1 cellular context compared by ENCODE assay signal in the genomic region with DNA sequence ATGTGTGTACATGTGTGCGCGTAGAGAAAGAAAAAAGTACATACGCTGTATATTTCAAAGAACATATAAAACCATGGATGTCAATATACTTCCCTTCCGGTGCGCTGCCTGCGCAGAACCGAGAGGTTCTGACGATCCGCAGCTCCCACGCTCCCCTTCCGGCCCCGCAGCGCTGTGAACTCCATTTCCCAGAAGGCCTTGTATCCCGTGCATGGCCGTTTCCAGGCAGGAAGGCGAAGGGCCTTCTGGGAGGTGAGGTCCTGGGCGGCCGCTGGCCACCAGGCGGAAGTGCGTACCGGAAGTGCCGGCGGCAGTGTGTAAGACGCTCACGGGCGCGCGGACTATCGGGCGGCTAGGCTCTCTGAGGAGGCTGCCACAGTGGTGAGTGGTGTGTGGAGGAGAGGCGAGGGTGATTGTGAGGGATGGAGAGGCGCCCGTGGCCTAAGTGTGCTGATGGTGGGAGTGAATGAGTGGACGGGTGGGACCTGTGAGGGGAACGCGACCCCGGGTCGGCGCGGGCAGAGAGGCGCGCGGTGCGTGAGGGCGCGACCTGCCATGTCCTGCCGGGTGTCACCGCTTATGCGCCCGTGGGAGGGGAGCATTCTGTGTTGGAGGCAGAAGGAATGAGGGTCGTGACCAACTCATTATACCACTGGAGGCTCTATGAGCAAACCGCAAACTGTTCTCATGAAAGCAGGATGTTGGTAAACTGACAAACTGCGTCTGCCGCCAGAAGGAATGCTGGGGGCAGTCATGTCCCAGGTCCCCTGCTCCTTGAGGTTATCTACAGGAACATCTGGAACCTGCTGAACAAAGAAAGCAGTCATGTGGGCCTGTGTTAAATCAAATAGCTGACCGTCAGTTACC.
TF ChIP-seq lines count a peak whose summit lies in the region.

A gene with protein sequence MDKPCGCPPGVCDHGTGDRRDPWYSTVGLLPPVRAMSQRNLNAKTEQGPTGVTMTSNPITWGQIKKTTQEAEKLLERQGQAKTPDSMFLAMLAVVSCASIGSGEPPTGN (plus strand): TSS at position 313 of the 867 bp plus-strand sequence. CDS start 6,792 bp downstream, outside the sequence.

TF ChIP-seq in K562, 482 proteins besides CTCF, POLR2A, EP300 and RAD21 (continued from another document and continues in another):
- TF ChIP-seq, protein P1, sequence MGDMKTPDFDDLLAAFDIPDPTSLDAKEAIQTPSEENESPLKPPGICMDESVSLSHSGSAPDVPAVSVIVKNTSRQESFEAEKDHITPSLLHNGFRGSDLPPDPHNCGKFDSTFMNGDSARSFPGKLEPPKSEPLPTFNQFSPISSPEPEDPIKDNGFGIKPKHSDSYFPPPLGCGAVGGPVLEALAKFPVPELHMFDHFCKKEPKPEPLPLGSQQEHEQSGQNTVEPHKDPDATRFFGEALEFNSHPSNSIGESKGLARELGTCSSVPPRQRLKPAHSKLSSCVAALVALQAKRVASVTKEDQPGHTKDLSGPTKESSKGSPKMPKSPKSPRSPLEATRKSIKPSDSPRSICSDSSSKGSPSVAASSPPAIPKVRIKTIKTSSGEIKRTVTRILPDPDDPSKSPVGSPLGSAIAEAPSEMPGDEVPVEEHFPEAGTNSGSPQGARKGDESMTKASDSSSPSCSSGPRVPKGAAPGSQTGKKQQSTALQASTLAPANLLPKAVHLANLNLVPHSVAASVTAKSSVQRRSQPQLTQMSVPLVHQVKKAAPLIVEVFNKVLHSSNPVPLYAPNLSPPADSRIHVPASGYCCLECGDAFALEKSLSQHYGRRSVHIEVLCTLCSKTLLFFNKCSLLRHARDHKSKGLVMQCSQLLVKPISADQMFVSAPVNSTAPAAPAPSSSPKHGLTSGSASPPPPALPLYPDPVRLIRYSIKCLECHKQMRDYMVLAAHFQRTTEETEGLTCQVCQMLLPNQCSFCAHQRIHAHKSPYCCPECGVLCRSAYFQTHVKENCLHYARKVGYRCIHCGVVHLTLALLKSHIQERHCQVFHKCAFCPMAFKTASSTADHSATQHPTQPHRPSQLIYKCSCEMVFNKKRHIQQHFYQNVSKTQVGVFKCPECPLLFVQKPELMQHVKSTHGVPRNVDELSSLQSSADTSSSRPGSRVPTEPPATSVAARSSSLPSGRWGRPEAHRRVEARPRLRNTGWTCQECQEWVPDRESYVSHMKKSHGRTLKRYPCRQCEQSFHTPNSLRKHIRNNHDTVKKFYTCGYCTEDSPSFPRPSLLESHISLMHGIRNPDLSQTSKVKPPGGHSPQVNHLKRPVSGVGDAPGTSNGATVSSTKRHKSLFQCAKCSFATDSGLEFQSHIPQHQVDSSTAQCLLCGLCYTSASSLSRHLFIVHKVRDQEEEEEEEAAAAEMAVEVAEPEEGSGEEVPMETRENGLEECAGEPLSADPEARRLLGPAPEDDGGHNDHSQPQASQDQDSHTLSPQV (IDR thresholded peaks at IDR 0.05), result peak; percentile 86
- no peak for TF ChIP-seq NCOR1 (IDR thresholded peaks at IDR 0.05)
- TF ChIP-seq ELF4 (CRISPR knock-in tag; IDR thresholded peaks at IDR 0.05), result peak; percentile 95
- TF ChIP-seq JUNB (CRISPR knock-in tag; conservative IDR thresholded peaks at IDR 0.05), result no peak
- TF ChIP-seq MTA1 (IDR thresholded peaks at IDR 0.05; ENCODE audit: borderline replicate concordance), result peak; percentile 59; the same call in 1 of the 2 replicates
- no peak for TF ChIP-seq HDAC8 (tag; IDR thresholded peaks at IDR 0.05)
- no peak for TF ChIP-seq ESRRB (CRISPR knock-in tag; IDR thresholded peaks at IDR 0.05; ENCODE audit: borderline replicate concordance)
- 0 out of 4 replicates have a peak, but pooled peaks of 1 of the 2 experiments have one; percentile 8 for TF ChIP-seq ARNT (IDR thresholded peaks at IDR 0.05)
- TF ChIP-seq MED1 (CRISPR knock-in tag; IDR thresholded peaks at IDR 0.05; ENCODE audit: borderline replicate concordance), result 0 out of 2 replicates have a peak, but pooled peaks have one; percentile 34
- no peak for TF ChIP-seq TGIF2 (CRISPR knock-in tag; IDR thresholded peaks at IDR 0.05)
- peak; percentile 74; the same call in 1 of the 2 replicates for TF ChIP-seq OTX1 (CRISPR knock-in tag; IDR thresholded peaks at IDR 0.05)
- no peak for TF ChIP-seq ZNF561 (CRISPR knock-in tag; conservative IDR thresholded peaks at IDR 0.05)
- TF ChIP-seq, protein P2, sequence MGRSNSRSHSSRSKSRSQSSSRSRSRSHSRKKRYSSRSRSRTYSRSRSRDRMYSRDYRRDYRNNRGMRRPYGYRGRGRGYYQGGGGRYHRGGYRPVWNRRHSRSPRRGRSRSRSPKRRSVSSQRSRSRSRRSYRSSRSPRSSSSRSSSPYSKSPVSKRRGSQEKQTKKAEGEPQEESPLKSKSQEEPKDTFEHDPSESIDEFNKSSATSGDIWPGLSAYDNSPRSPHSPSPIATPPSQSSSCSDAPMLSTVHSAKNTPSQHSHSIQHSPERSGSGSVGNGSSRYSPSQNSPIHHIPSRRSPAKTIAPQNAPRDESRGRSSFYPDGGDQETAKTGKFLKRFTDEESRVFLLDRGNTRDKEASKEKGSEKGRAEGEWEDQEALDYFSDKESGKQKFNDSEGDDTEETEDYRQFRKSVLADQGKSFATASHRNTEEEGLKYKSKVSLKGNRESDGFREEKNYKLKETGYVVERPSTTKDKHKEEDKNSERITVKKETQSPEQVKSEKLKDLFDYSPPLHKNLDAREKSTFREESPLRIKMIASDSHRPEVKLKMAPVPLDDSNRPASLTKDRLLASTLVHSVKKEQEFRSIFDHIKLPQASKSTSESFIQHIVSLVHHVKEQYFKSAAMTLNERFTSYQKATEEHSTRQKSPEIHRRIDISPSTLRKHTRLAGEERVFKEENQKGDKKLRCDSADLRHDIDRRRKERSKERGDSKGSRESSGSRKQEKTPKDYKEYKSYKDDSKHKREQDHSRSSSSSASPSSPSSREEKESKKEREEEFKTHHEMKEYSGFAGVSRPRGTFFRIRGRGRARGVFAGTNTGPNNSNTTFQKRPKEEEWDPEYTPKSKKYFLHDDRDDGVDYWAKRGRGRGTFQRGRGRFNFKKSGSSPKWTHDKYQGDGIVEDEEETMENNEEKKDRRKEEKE (IDR thresholded peaks at IDR 0.05; ENCODE audit: borderline replicate concordance in 1 of 2, control insufficient read depth in 1 of 2, low read depth in 2 of 2, low read length in 1 of 2), result peak in 1 of 2 experiments; percentile 62; a peak in 1 of 4 replicates
- peak; percentile 99 for TF ChIP-seq SUPT5H (IDR thresholded peaks at IDR 0.05)
- TF ChIP-seq CREM (IDR thresholded peaks at IDR 0.05; ENCODE audit: low read depth), result peak; percentile 94
- TF ChIP-seq EP400 (IDR thresholded peaks at IDR 0.05), result peak; percentile 96
- TF ChIP-seq COPS2 (conservative IDR thresholded peaks at IDR 0.05), result no peak
- no peak for TF ChIP-seq ZNF75A (CRISPR knock-in tag; IDR thresholded peaks at IDR 0.05)
- TF ChIP-seq, protein P3, sequence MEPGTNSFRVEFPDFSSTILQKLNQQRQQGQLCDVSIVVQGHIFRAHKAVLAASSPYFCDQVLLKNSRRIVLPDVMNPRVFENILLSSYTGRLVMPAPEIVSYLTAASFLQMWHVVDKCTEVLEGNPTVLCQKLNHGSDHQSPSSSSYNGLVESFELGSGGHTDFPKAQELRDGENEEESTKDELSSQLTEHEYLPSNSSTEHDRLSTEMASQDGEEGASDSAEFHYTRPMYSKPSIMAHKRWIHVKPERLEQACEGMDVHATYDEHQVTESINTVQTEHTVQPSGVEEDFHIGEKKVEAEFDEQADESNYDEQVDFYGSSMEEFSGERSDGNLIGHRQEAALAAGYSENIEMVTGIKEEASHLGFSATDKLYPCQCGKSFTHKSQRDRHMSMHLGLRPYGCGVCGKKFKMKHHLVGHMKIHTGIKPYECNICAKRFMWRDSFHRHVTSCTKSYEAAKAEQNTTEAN (CRISPR knock-in tag; IDR thresholded peaks at IDR 0.05), result no peak
- TF ChIP-seq, protein P4, sequence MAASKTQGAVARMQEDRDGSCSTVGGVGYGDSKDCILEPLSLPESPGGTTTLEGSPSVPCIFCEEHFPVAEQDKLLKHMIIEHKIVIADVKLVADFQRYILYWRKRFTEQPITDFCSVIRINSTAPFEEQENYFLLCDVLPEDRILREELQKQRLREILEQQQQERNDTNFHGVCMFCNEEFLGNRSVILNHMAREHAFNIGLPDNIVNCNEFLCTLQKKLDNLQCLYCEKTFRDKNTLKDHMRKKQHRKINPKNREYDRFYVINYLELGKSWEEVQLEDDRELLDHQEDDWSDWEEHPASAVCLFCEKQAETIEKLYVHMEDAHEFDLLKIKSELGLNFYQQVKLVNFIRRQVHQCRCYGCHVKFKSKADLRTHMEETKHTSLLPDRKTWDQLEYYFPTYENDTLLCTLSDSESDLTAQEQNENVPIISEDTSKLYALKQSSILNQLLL (CRISPR knock-in tag; IDR thresholded peaks at IDR 0.05; ENCODE audit: borderline replicate concordance), result no peak
- TF ChIP-seq, protein P5, sequence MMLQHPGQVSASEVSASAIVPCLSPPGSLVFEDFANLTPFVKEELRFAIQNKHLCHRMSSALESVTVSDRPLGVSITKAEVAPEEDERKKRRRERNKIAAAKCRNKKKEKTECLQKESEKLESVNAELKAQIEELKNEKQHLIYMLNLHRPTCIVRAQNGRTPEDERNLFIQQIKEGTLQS (IDR thresholded peaks at IDR 0.05), result no peak
- TF ChIP-seq, protein P5 (CRISPR knock-in tag; conservative IDR thresholded peaks at IDR 0.05), result no peak
- TF ChIP-seq, protein P6, sequence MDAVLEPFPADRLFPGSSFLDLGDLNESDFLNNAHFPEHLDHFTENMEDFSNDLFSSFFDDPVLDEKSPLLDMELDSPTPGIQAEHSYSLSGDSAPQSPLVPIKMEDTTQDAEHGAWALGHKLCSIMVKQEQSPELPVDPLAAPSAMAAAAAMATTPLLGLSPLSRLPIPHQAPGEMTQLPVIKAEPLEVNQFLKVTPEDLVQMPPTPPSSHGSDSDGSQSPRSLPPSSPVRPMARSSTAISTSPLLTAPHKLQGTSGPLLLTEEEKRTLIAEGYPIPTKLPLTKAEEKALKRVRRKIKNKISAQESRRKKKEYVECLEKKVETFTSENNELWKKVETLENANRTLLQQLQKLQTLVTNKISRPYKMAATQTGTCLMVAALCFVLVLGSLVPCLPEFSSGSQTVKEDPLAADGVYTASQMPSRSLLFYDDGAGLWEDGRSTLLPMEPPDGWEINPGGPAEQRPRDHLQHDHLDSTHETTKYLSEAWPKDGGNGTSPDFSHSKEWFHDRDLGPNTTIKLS (IDR thresholded peaks at IDR 0.05; ENCODE audit: borderline replicate concordance, low read depth), result peak; percentile 93
- TF ChIP-seq, protein P7, sequence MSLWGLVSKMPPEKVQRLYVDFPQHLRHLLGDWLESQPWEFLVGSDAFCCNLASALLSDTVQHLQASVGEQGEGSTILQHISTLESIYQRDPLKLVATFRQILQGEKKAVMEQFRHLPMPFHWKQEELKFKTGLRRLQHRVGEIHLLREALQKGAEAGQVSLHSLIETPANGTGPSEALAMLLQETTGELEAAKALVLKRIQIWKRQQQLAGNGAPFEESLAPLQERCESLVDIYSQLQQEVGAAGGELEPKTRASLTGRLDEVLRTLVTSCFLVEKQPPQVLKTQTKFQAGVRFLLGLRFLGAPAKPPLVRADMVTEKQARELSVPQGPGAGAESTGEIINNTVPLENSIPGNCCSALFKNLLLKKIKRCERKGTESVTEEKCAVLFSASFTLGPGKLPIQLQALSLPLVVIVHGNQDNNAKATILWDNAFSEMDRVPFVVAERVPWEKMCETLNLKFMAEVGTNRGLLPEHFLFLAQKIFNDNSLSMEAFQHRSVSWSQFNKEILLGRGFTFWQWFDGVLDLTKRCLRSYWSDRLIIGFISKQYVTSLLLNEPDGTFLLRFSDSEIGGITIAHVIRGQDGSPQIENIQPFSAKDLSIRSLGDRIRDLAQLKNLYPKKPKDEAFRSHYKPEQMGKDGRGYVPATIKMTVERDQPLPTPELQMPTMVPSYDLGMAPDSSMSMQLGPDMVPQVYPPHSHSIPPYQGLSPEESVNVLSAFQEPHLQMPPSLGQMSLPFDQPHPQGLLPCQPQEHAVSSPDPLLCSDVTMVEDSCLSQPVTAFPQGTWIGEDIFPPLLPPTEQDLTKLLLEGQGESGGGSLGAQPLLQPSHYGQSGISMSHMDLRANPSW (CRISPR knock-in tag; IDR thresholded peaks at IDR 0.05), result no peak
- TF ChIP-seq ELF2 (CRISPR knock-in tag; IDR thresholded peaks at IDR 0.05), result peak; percentile 91
- no peak for TF ChIP-seq MYNN (IDR thresholded peaks at IDR 0.05)
- TF ChIP-seq MYNN (CRISPR knock-in tag; IDR thresholded peaks at IDR 0.05), result no peak
- peak; percentile 77 for TF ChIP-seq RBBP5 (IDR thresholded peaks at IDR 0.05; ENCODE audit: borderline replicate concordance, insufficient read depth, low read length, poor library complexity, severe bottlenecking)
- TF ChIP-seq, protein P8, sequence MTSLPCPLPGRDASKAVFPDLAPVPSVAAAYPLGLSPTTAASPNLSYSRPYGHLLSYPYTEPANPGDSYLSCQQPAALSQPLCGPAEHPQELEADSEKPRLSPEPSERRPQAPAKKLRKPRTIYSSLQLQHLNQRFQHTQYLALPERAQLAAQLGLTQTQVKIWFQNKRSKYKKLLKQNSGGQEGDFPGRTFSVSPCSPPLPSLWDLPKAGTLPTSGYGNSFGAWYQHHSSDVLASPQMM (CRISPR knock-in tag; IDR thresholded peaks at IDR 0.05), result no peak
- TF ChIP-seq, protein P9, sequence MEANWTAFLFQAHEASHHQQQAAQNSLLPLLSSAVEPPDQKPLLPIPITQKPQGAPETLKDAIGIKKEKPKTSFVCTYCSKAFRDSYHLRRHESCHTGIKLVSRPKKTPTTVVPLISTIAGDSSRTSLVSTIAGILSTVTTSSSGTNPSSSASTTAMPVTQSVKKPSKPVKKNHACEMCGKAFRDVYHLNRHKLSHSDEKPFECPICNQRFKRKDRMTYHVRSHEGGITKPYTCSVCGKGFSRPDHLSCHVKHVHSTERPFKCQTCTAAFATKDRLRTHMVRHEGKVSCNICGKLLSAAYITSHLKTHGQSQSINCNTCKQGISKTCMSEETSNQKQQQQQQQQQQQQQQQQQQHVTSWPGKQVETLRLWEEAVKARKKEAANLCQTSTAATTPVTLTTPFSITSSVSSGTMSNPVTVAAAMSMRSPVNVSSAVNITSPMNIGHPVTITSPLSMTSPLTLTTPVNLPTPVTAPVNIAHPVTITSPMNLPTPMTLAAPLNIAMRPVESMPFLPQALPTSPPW (CRISPR knock-in tag; IDR thresholded peaks at IDR 0.05), result peak; percentile 34; the same call in 1 of the 2 replicates
- no peak for TF ChIP-seq CHD2 (IDR thresholded peaks at IDR 0.05; ENCODE audit: low read depth, low read length)
- TF ChIP-seq, protein P10, sequence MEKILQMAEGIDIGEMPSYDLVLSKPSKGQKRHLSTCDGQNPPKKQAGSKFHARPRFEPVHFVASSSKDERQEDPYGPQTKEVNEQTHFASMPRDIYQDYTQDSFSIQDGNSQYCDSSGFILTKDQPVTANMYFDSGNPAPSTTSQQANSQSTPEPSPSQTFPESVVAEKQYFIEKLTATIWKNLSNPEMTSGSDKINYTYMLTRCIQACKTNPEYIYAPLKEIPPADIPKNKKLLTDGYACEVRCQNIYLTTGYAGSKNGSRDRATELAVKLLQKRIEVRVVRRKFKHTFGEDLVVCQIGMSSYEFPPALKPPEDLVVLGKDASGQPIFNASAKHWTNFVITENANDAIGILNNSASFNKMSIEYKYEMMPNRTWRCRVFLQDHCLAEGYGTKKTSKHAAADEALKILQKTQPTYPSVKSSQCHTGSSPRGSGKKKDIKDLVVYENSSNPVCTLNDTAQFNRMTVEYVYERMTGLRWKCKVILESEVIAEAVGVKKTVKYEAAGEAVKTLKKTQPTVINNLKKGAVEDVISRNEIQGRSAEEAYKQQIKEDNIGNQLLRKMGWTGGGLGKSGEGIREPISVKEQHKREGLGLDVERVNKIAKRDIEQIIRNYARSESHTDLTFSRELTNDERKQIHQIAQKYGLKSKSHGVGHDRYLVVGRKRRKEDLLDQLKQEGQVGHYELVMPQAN (IDR thresholded peaks at IDR 0.05; ENCODE audit: borderline replicate concordance), result peak; percentile 99
- peak; percentile 97 for TF ChIP-seq TAF9B (IDR thresholded peaks at IDR 0.05; ENCODE audit: partially characterized antibody)
- no peak for TF ChIP-seq BACH1 (tag; IDR thresholded peaks at IDR 0.05)
